17 cellular contexts compared by ENCODE assay signal in the genomic region with DNA sequence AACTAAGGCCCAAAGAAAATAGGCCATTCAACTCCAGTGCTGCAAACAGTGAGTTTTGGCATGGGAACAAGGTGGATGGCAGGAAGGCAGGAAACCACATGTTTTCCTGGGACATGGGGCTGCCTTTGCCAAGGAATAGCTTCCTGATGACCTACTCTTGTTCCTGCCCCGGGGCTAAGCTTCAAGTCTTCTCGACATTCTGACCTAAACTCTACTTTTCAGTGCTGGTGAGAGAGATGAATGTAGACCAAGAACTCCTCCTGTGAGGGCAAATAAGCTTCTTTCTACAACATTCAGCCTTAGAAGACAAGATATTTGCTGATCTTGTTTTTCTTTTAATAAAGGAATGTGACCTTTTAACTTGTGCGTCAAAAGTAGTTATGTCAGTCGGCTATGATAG.
A peak's percentile ranks its signal among the peaks of the same experiment; 100 is the strongest.
DNase-seq lines count a peak whose midpoint lies in the region; ATAC-seq and TF ChIP-seq lines count a peak whose summit lies in the region.
"Had no signal": no experiment of that assay in that cellular context is flagged by ENCODE, and none has a peak within 500 bp of the region (broad histone marks: within the 10 kb centered on the region; RNA-seq: fewer than 3 reads in every experiment).

No MANE protein-coding gene starts in this region.

- no peaks in the 10 kb centered on the region for H3K27me3 ChIP-seq in PC-3 (ENCODE audit: low read length)
- H3K27me3 ChIP-seq in mesenchymal stem cell (ENCODE audit: control insufficient read depth in 1 of 2, insufficient read depth in 1 of 2, low read length in 2 of 2) = no peaks in the 10 kb centered on the region
- H3K27me3 ChIP-seq: heart left ventricle had no signal

- no peak overlapping the region for H4K91ac ChIP-seq in mesenchymal stem cell (ENCODE audit: low read length)

- H2BK15ac ChIP-seq in mesenchymal stem cell (ENCODE audit: low read depth, poor library complexity, severe bottlenecking) = no peak overlapping the region

- H3K9me3 ChIP-seq in PC-3 (ENCODE audit: low read length) (no peaks in the 10 kb centered on the region), mesenchymal stem cell (ENCODE audit: control insufficient read depth, low read length) (peaks cover 9% of the 10 kb centered on the region)
- H3K9me3 ChIP-seq: heart left ventricle had no signal

- H3K4me1 ChIP-seq in PC-3 (ENCODE audit: insufficient read depth, low read length) (peaks cover 24% of the 10 kb centered on the region), mesenchymal stem cell (ENCODE audit: control insufficient read depth, insufficient read depth, low read depth, low read length) (no peaks in the 10 kb centered on the region)
- H3K4me1 ChIP-seq: heart left ventricle had no signal

- H3K79me2 ChIP-seq in PC-3 (ENCODE audit: low read length) = no peaks in the 10 kb centered on the region

- H2BK5ac ChIP-seq in mesenchymal stem cell (ENCODE audit: low read depth, low read length, poor library complexity, severe bottlenecking) = no peak overlapping the region

- H3K36me3 ChIP-seq in PC-3 (ENCODE audit: low read depth, low read length) (no peaks in the 10 kb centered on the region), mesenchymal stem cell (ENCODE audit: control insufficient read depth in 1 of 2, insufficient read depth in 2 of 2, low read depth in 1 of 2, low read length in 2 of 2) (no peaks in the 10 kb centered on the region)
- H3K36me3 ChIP-seq: heart left ventricle had no signal

- no peak overlapping the region for H3K4me3 Mint-ChIP-seq in endothelial cell (ENCODE audit: unreplicated experiment)
- H3K4me3 Mint-ChIP-seq: activated CD8-positive, alpha-beta memory T cell treated with anti-CD3 and anti-CD28 coated beads, Interleukin-2, amount 10 ng/mL, durations not matched to agents 7 days and 5 days; activated naive CD4-positive, alpha-beta T cell treated with anti-CD3 and anti-CD28 coated beads, Interleukin-2, amount 50 U/mL, for 24 hours; B cell; dendritic cell treated with granulocyte-macrophage colony-stimulating factor and Interleukin-4, amounts not matched to agents 40 ng/mL and 50 ng/mL, for 4 days; stimulated activated memory B cell treated with anti-CD40 and anti-IgM and Interleukin-4, amounts not matched to agents 10 μg/mL and 1 μg/mL and 100 μg/mL, for 72 hours had no signal

- BruUV-seq in PC-3 (replicated peaks; lab: Mats Ljungman, UMichigan) = no TSS peak

- no peak overlapping the region for H2BK120ac ChIP-seq in mesenchymal stem cell (ENCODE audit: low read depth, low read length)

- DNase-seq in Daoy (ENCODE audit: low read depth) = peak; percentile 89
- peak; percentile 92 for DNase-seq in PC-3
- peak; percentile 5 for DNase-seq in endothelial cell (ENCODE audit: low spot score)
- peak; percentile 30 for DNase-seq in mesenchymal stem cell
- no peak for DNase-seq in putamen (ENCODE audit: low spot score)
- DNase-seq in NCI-H1694 (lab: John Stamatoyannopoulos, UW) = no peak
- no peak for DNase-seq in posterior vena cava (ENCODE audit: low spot score)
- DNase-seq: activated CD8-positive, alpha-beta memory T cell treated with anti-CD3 and anti-CD28 coated beads, Interleukin-2, amount 10 ng/mL, durations not matched to agents 7 days and 5 days; heart left ventricle; MV-4-11; NCI-H345 had no signal

- POLR2A ChIA-PET in PC-3 (lab: Charles Lee; ENCODE audit: unreplicated experiment) = no interaction called here

- no peak for TF ChIP-seq CTCF in PC-3 (conservative IDR thresholded peaks at IDR 0.05; ENCODE audit: low read depth, low read length)
- no peak for TF ChIP-seq CTCF in endothelial cell (IDR thresholded peaks at IDR 0.05; ENCODE audit: unreplicated experiment)

- H3K79me1 ChIP-seq in mesenchymal stem cell (replicated peaks; ENCODE audit: low read length, poor library complexity, severe bottlenecking) = no peaks in the 10 kb centered on the region

- H3K27ac ChIP-seq in PC-3 (ENCODE audit: low read length) = peak overlapping the region; percentile 60
- peak overlapping the region; percentile 80 for H3K27ac ChIP-seq in mesenchymal stem cell (ENCODE audit: low read length, poor library complexity, severe bottlenecking)
- H3K27ac ChIP-seq: heart left ventricle had no signal

- H2AK5ac ChIP-seq in mesenchymal stem cell (ENCODE audit: low read length, severe bottlenecking) = no peak overlapping the region

- H3K18ac ChIP-seq in mesenchymal stem cell (ENCODE audit: low read depth in 1 of 2, low read length in 2 of 2) = peak overlapping the region in 1 of 2 experiments; percentile 2

- H3K4ac ChIP-seq in mesenchymal stem cell (ENCODE audit: low read depth in 1 of 2, low read length in 2 of 2) = no peak overlapping the region

- no peak overlapping the region for H3K4me3 ChIP-seq in PC-3 (ENCODE audit: low read length)
- H3K4me3 ChIP-seq in mesenchymal stem cell (ENCODE audit: insufficient read depth in 1 of 2, low read depth in 1 of 2, low read length in 2 of 2) = no peak overlapping the region
- H3K4me3 ChIP-seq: heart left ventricle, lung had no signal

- H3K27me3 Mint-ChIP-seq in endothelial cell (ENCODE audit: unreplicated experiment) = no peaks in the 10 kb centered on the region
- H3K27me3 Mint-ChIP-seq: activated CD8-positive, alpha-beta memory T cell treated with anti-CD3 and anti-CD28 coated beads, Interleukin-2, amount 10 ng/mL, durations not matched to agents 7 days and 5 days; activated naive CD4-positive, alpha-beta T cell treated with anti-CD3 and anti-CD28 coated beads, Interleukin-2, amount 50 U/mL, for 24 hours; B cell; dendritic cell treated with granulocyte-macrophage colony-stimulating factor and Interleukin-4, amounts not matched to agents 40 ng/mL and 50 ng/mL, for 4 days; stimulated activated memory B cell treated with anti-CD40 and anti-IgM and Interleukin-4, amounts not matched to agents 10 μg/mL and 1 μg/mL and 100 μg/mL, for 72 hours had no signal

- H3K4me2 ChIP-seq in PC-3 (ENCODE audit: low read length) (peak overlapping the region; percentile 38), mesenchymal stem cell (ENCODE audit: low read length, poor library complexity, severe bottlenecking) (no peak overlapping the region)

- CTCF ChIA-PET in PC-3 (lab: Charles Lee) = no interaction called here

- no peaks in the 10 kb centered on the region for H3K9me2 ChIP-seq in PC-3 (replicated peaks; ENCODE audit: low read length)

- H3K23ac ChIP-seq in mesenchymal stem cell (ENCODE audit: low read length in 2 of 2) = no peak overlapping the region

- ATAC-seq in PC-3 = peak; percentile 98
- ATAC-seq in GM19023 (IDR thresholded peaks at IDR 0.05; ENCODE audit: unreplicated experiment) = no peak
- ATAC-seq: activated CD8-positive, alpha-beta memory T cell treated with anti-CD3 and anti-CD28 coated beads, Interleukin-2, amount 10 ng/mL, durations not matched to agents 7 days and 5 days; heart left ventricle; stimulated activated memory B cell treated with anti-CD40 and anti-IgM and Interleukin-4, amounts not matched to agents 10 μg/mL and 1 μg/mL and 100 μg/mL, for 72 hours had no signal

- no peak overlapping the region for H3K14ac ChIP-seq in mesenchymal stem cell (ENCODE audit: low read length in 2 of 2)

- peaks cover 4% of the 10 kb centered on the region for H3K4me1 Mint-ChIP-seq in endothelial cell (ENCODE audit: unreplicated experiment)
- H3K4me1 Mint-ChIP-seq: activated CD8-positive, alpha-beta memory T cell treated with anti-CD3 and anti-CD28 coated beads, Interleukin-2, amount 10 ng/mL, durations not matched to agents 7 days and 5 days; activated naive CD4-positive, alpha-beta T cell treated with anti-CD3 and anti-CD28 coated beads, Interleukin-2, amount 50 U/mL, for 24 hours; B cell; stimulated activated memory B cell treated with anti-CD40 and anti-IgM and Interleukin-4, amounts not matched to agents 10 μg/mL and 1 μg/mL and 100 μg/mL, for 72 hours had no signal

- no peaks in the 10 kb centered on the region for H3K36me3 Mint-ChIP-seq in endothelial cell (ENCODE audit: low read depth, unreplicated experiment)
- H3K36me3 Mint-ChIP-seq: activated CD8-positive, alpha-beta memory T cell treated with anti-CD3 and anti-CD28 coated beads, Interleukin-2, amount 10 ng/mL, durations not matched to agents 7 days and 5 days; activated naive CD4-positive, alpha-beta T cell treated with anti-CD3 and anti-CD28 coated beads, Interleukin-2, amount 50 U/mL, for 24 hours; stimulated activated memory B cell treated with anti-CD40 and anti-IgM and Interleukin-4, amounts not matched to agents 10 μg/mL and 1 μg/mL and 100 μg/mL, for 72 hours had no signal

- 88% methylated on average over 2 of the region's 4 CpGs for WGBS in mesenchymal stem cell

- H3K9ac ChIP-seq in PC-3 (ENCODE audit: low read length) = no peak overlapping the region
- H3K9ac ChIP-seq in mesenchymal stem cell (ENCODE audit: low read length) = no peak overlapping the region

- no peaks in the 10 kb centered on the region for H4K20me1 ChIP-seq in PC-3 (ENCODE audit: low read length)

- H2AFZ ChIP-seq in PC-3 (ENCODE audit: low read length) (no peak overlapping the region), mesenchymal stem cell (ENCODE audit: low read depth, low read length) (no peak overlapping the region)

- no peaks in the 10 kb centered on the region for H3K9me3 Mint-ChIP-seq in endothelial cell (ENCODE audit: unreplicated experiment)
- H3K9me3 Mint-ChIP-seq: activated naive CD4-positive, alpha-beta T cell treated with anti-CD3 and anti-CD28 coated beads, Interleukin-2, amount 50 U/mL, for 24 hours; dendritic cell treated with granulocyte-macrophage colony-stimulating factor and Interleukin-4, amounts not matched to agents 40 ng/mL and 50 ng/mL, for 4 days had no signal

- H2BK12ac ChIP-seq in mesenchymal stem cell (ENCODE audit: low read length in 2 of 2) = no peak overlapping the region

- no peak overlapping the region for H4K8ac ChIP-seq in mesenchymal stem cell (ENCODE audit: low read length)

- intact Hi-C loops in PC-3 (cut with micrococcal nuclease) = no loop called here
- intact Hi-C loops in posterior vena cava (cut with DNase I) = no loop called here

- no peak overlapping the region for H3K27ac Mint-ChIP-seq in endothelial cell (ENCODE audit: unreplicated experiment)
- H3K27ac Mint-ChIP-seq: activated CD8-positive, alpha-beta memory T cell treated with anti-CD3 and anti-CD28 coated beads, Interleukin-2, amount 10 ng/mL, durations not matched to agents 7 days and 5 days; activated naive CD4-positive, alpha-beta T cell treated with anti-CD3 and anti-CD28 coated beads, Interleukin-2, amount 50 U/mL, for 24 hours; B cell; dendritic cell treated with granulocyte-macrophage colony-stimulating factor and Interleukin-4, amounts not matched to agents 40 ng/mL and 50 ng/mL, for 4 days; stimulated activated memory B cell treated with anti-CD40 and anti-IgM and Interleukin-4, amounts not matched to agents 10 μg/mL and 1 μg/mL and 100 μg/mL, for 72 hours had no signal

- no peaks in the 10 kb centered on the region for H3F3A ChIP-seq in PC-3 (ENCODE audit: low read length, unreplicated experiment)

Comparison
In these comparisons a context has a peak if more than half of its experiments do, and no peak if none do; other contexts are left out.
1. DNase-seq: peak in Daoy (single experiment), PC-3 (single experiment), endothelial cell (single experiment) and mesenchymal stem cell (single experiment); none in putamen (single experiment), NCI-H1694 (single experiment) and posterior vena cava (single experiment).